In genomic region chr17:46063239-46063638, GRCh38 we compare ENCODE assay signal across 1 cellular context.
TF ChIP-seq lines count a peak whose summit lies in the region.

No MANE protein-coding gene starts in this region.

TF ChIP-seq in K562, 482 proteins besides CTCF, POLR2A, EP300 and RAD21 (continued from another document):
- TF ChIP-seq CUX1 (CRISPR knock-in tag; IDR thresholded peaks at IDR 0.05) (no peak), TCF7 (IDR thresholded peaks at IDR 0.05; ENCODE audit: borderline replicate concordance) (no peak), GTF2A2 (tag; IDR thresholded peaks at IDR 0.05) (no peak), HNRNPL (IDR thresholded peaks at IDR 0.05; ENCODE audit: low read depth, low read length) (no peak), NCOA6 (IDR thresholded peaks at IDR 0.05) (no peak), SIN3B (IDR thresholded peaks at IDR 0.05; ENCODE audit: low read depth) (no peak), ARID4B (CRISPR knock-in tag; IDR thresholded peaks at IDR 0.05) (no peak), CCNT2 (IDR thresholded peaks at IDR 0.05; ENCODE audit: borderline replicate concordance, extremely low read depth, insufficient read length, low read depth, low read length) (no peak), SREBF2 (CRISPR knock-in tag; IDR thresholded peaks at IDR 0.05) (no peak)
